ENCODE assay signal across 13 cellular contexts in genomic region chr15:56868251-56868650, GRCh38.
"Had no signal": no experiment of that assay in that cellular context is flagged by ENCODE, and none has a peak within 500 bp of the region (broad histone marks: within the 10 kb centered on the region; RNA-seq: fewer than 3 reads in every experiment).

No MANE protein-coding gene starts in this region.

- DNase-seq: foreskin melanocyte; heart left ventricle; hippocampal formation; mammary epithelial cell; natural killer cell; posterior cingulate gyrus; right cardiac atrium; small intestine; stimulated activated CD4-positive, alpha-beta T cell treated with anti-CD3 and anti-CD28 coated beads, Interleukin-12 subunit alpha, Interleukin-12 subunit beta, amount 100 ng/mL, for 4 hours; stimulated activated naive CD8-positive, alpha-beta T cell treated with anti-CD3 and anti-CD28 coated beads, Interleukin-15, Interleukin-2, amounts not matched to agents 100 U/mL and 50 U/mL, for 24 hours; thyroid gland had no signal

- H3K9me3 ChIP-seq: heart left ventricle, suprapubic skin, thyroid gland had no signal

- H3K36me3 ChIP-seq: heart left ventricle, suprapubic skin, thyroid gland had no signal

- ATAC-seq: heart left ventricle; left lobe of liver; natural killer cell; right cardiac atrium; stimulated activated naive CD8-positive, alpha-beta T cell treated with anti-CD3 and anti-CD28 coated beads, Interleukin-15, Interleukin-2, amounts not matched to agents 100 U/mL and 50 U/mL, for 24 hours had no signal

- H3K27me3 ChIP-seq: heart left ventricle, suprapubic skin, thyroid gland had no signal

- H3K27ac ChIP-seq: heart left ventricle, suprapubic skin, thyroid gland had no signal

- H3K4me3 ChIP-seq: heart left ventricle, suprapubic skin, thyroid gland had no signal
